Comparison of ENCODE assay signal across 1 cellular context in genomic region chr10:96642530-96642929, GRCh38.
TF ChIP-seq lines count a peak whose summit lies in the region.

No MANE protein-coding gene starts in this region.

TF ChIP-seq in HEK293, 187 proteins besides CTCF, POLR2A, EP300 and RAD21 (continued from another document):
- no peak for TF ChIP-seq ZBTB11 (tag by site-specific recombination; conservative IDR thresholded peaks at IDR 0.05; ENCODE audit: low read depth)
- no peak for TF ChIP-seq ZNF560 (tag by site-specific recombination; IDR thresholded peaks at IDR 0.05; ENCODE audit: borderline replicate concordance)
- no peak for TF ChIP-seq ZNF600 (tag by site-specific recombination; IDR thresholded peaks at IDR 0.05)
- TF ChIP-seq SCRT1 (tag by site-specific recombination; IDR thresholded peaks at IDR 0.05; ENCODE audit: borderline replicate concordance): no peak; the same call in 1 of the 2 replicates
- TF ChIP-seq ZNF391 (tag by site-specific recombination; IDR thresholded peaks at IDR 0.05; ENCODE audit: borderline replicate concordance, low read depth): no peak
- TF ChIP-seq GLI2 (tag by site-specific recombination; IDR thresholded peaks at IDR 0.05; ENCODE audit: borderline replicate concordance, low read depth): no peak
- no peak for TF ChIP-seq ZNF48 (tag by site-specific recombination; IDR thresholded peaks at IDR 0.05)
- no peak for TF ChIP-seq SALL2 (tag by site-specific recombination; IDR thresholded peaks at IDR 0.05; ENCODE audit: borderline replicate concordance)
- no peak for TF ChIP-seq ELK4 (IDR thresholded peaks at IDR 0.05; ENCODE audit: borderline replicate concordance, low read depth, low read length)
- TF ChIP-seq ZBTB26 (tag by site-specific recombination; optimal IDR thresholded peaks at IDR 0.05): no peak
- peak; percentile 74 for TF ChIP-seq SCRT2 (tag by site-specific recombination; IDR thresholded peaks at IDR 0.05)
- TF ChIP-seq ZNF639 (tag by site-specific recombination; IDR thresholded peaks at IDR 0.05): no peak
- TF ChIP-seq ZNF350 (tag by site-specific recombination; IDR thresholded peaks at IDR 0.05): no peak
- TF ChIP-seq ZNF660 (tag by site-specific recombination; IDR thresholded peaks at IDR 0.05): no peak
- no peak for TF ChIP-seq ZNF174 (tag by site-specific recombination; IDR thresholded peaks at IDR 0.05)
